10 cellular contexts compared by ENCODE assay signal in genomic region chr5:1793301-1793740, GRCh38. TPM values are rescaled to one million over a fixed set of nuclear protein-coding genes. Genes with fewer than 3 reads are reported as not detected.
DNase-seq lines count a peak whose midpoint lies in the region; ATAC-seq and TF ChIP-seq lines count a peak whose summit lies in the region.
"Had no signal": no experiment of that assay in that cellular context is flagged by ENCODE, and none has a peak within 500 bp of the region (broad histone marks: within the 10 kb centered on the region; RNA-seq: fewer than 3 reads in every experiment).

No MANE protein-coding gene starts in this region.

- peaks cover 3% of the 10 kb centered on the region for H3K36me3 Mint-ChIP-seq in activated naive CD8-positive, alpha-beta T cell

- peaks cover 94% of the 10 kb centered on the region for H3K4me1 ChIP-seq in DOHH2 (ENCODE audit: control insufficient read depth, low read length)
- H3K4me1 ChIP-seq in testis = no peaks in the 10 kb centered on the region

- H3K4me3 Mint-ChIP-seq in activated naive CD8-positive, alpha-beta T cell = peak overlapping the region; percentile 79

- ATAC-seq in GM18502 (IDR thresholded peaks at IDR 0.05; ENCODE audit: poor library complexity, unreplicated experiment) (no peak), HG03025 (IDR thresholded peaks at IDR 0.05; ENCODE audit: low FRiP score, unreplicated experiment) (no peak)
- ATAC-seq: gastrocnemius medialis had no signal

- H3K9me3 ChIP-seq in DOHH2 (ENCODE audit: control insufficient read depth, insufficient read depth, low read length) (no peaks in the 10 kb centered on the region), testis (no peaks in the 10 kb centered on the region)
- H3K9me3 ChIP-seq: gastrocnemius medialis had no signal

- H3K27ac ChIP-seq in DOHH2 (ENCODE audit: low read depth, low read length) (peak overlapping the region; percentile 87), testis (no peak overlapping the region)
- H3K27ac ChIP-seq: gastrocnemius medialis had no signal

- 61 to 74% methylated on average over 9 to 10 of the region's 10 CpGs for WGBS in testis, 2 donors

- no peaks in the 10 kb centered on the region for H3K9me2 ChIP-seq in DOHH2 (replicated peaks; ENCODE audit: control insufficient read depth, low read length)

- H3K27ac Mint-ChIP-seq in activated naive CD8-positive, alpha-beta T cell = peak overlapping the region; percentile 93

- no peaks in the 10 kb centered on the region for H3K9me3 Mint-ChIP-seq in activated naive CD8-positive, alpha-beta T cell (ENCODE audit: low read depth)

- TF ChIP-seq POLR2A in NB4 (IDR thresholded peaks at IDR 0.05; ENCODE audit: extremely low read depth, insufficient read length) (no peak), testis (IDR thresholded peaks at IDR 0.05) (no peak)

- peak overlapping the region; percentile 67 for H3K4me3 ChIP-seq in DOHH2 (ENCODE audit: low read length)
- peak overlapping the region; percentile 49 for H3K4me3 ChIP-seq in NB4 (ENCODE audit: low read depth, low read length)
- H3K4me3 ChIP-seq in testis = no peak overlapping the region
- H3K4me3 ChIP-seq: gastrocnemius medialis had no signal

- H3K27me3 ChIP-seq in DOHH2 (ENCODE audit: control insufficient read depth, low read length) (no peaks in the 10 kb centered on the region), testis (no peaks in the 10 kb centered on the region)
- H3K27me3 ChIP-seq: gastrocnemius medialis had no signal

- DNase-seq in NB4 (ENCODE audit: low read depth) = peak; percentile 75
- peak; percentile 49 for DNase-seq in posterior vena cava (ENCODE audit: low spot score)
- no peak for DNase-seq in testis
- no peak for DNase-seq in RKO (ENCODE audit: low spot score)
- DNase-seq: gastrocnemius medialis, NCI-H345 had no signal

- peaks cover 37% of the 10 kb centered on the region for H3K79me2 ChIP-seq in DOHH2 (ENCODE audit: control insufficient read depth, low read length)

- no peaks in the 10 kb centered on the region; the same call in 1 of the 2 replicates for H4K20me1 ChIP-seq in DOHH2 (ENCODE audit: control insufficient read depth, insufficient read depth, low read depth, low read length)

- no peaks in the 10 kb centered on the region for H3K27me3 Mint-ChIP-seq in activated naive CD8-positive, alpha-beta T cell

- intact Hi-C loops in posterior vena cava (cut with DNase I) (no loop called here), testis (cut with DNase I; ENCODE audit: low total_unique reads) (no loop called here)

- H3F3A ChIP-seq in DOHH2 (ENCODE audit: control insufficient read depth, insufficient read depth) = peaks cover 34% of the 10 kb centered on the region

- TF ChIP-seq CTCF in DOHH2 (IDR thresholded peaks at IDR 0.05; ENCODE audit: low read depth, low read length, poor library complexity, severe bottlenecking) (no peak), NB4 (IDR thresholded peaks at IDR 0.05; ENCODE audit: low read depth, low read length) (no peak), testis (IDR thresholded peaks at IDR 0.05) (no peak)

- peak overlapping the region; percentile 78 for H3K4me2 ChIP-seq in DOHH2 (ENCODE audit: low read length)

- peaks cover 82% of the 10 kb centered on the region for H3K4me1 Mint-ChIP-seq in activated naive CD8-positive, alpha-beta T cell (ENCODE audit: low read depth)

- H3K36me3 ChIP-seq in DOHH2 (ENCODE audit: control insufficient read depth, low read length) (peaks cover 52% of the 10 kb centered on the region), testis (ENCODE audit: low read depth, missing control alignments) (no peaks in the 10 kb centered on the region)

RNA-seq across cellular contexts. Expression of gene MRPL36, which starts 6.3 kb away (rescaled TPM):
- total RNA-seq in posterior vena cava = 10 to 100 TPM; 29.4 to 32.4 TPM
- total RNA-seq in testis = 100 to 1,000 TPM in 1 of 2 donors, 10 to 100 TPM in 1; 60.8 to 101 TPM
- 164 TPM for polyA plus RNA-seq in testis (ENCODE audit: insufficient read depth, low read depth, low replicate concordance)

RNA-seq across cellular contexts. Expression of gene NDUFS6, which starts 7.9 kb away (rescaled TPM):
- total RNA-seq in posterior vena cava (10 to 100 TPM; 25.4 to 25.8 TPM), testis (10 to 100 TPM; 54.9 to 58.7 TPM)
- 59.3 TPM for polyA plus RNA-seq in testis (ENCODE audit: insufficient read depth, low read depth, low replicate concordance)

Comparison
In these comparisons a context has a peak if more than half of its experiments do, and no peak if none do; other contexts are left out.
1. H3K4me3 ChIP-seq: peak in DOHH2 (single experiment) and NB4 (single experiment); none in testis (0 of 2).
2. DNase-seq: peak in NB4 (single experiment) and posterior vena cava (single experiment); none in testis (single experiment) and RKO (single experiment).